29 cellular contexts compared by ENCODE assay signal in the genomic region with DNA sequence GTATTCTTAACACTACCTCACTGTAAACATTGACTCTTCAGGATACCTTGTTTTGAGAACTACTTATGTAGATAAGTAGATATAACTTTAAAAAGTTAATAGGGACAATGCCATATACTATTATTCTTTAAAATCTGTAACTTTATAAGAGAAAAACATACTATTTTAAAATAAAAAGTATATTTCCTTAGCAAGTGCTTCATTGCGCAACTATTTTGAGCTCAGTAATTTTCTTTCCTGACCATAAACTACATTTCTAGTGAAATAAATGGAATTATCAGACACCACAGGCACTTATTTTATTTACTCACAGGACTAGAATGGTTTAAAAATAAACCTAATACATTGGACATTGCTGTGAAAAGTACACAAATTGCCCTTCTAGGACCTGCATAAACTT.
"Had no signal": no experiment of that assay in that cellular context is flagged by ENCODE, and none has a peak within 500 bp of the region (broad histone marks: within the 10 kb centered on the region; RNA-seq: fewer than 3 reads in every experiment).

No MANE protein-coding gene starts in this region.

- ATAC-seq: natural killer cell; psoas muscle; right cardiac atrium; sciatic nerve; stimulated activated memory B cell treated with anti-CD40 and anti-IgM and Interleukin-4, amounts not matched to agents 10 μg/mL and 1 μg/mL and 100 μg/mL, for 72 hours; stimulated activated naive CD8-positive, alpha-beta T cell treated with anti-CD3 and anti-CD28 coated beads, Interleukin-15, amount 100 ng/mL, for 72 hours; stimulated activated naive CD8-positive, alpha-beta T cell treated with anti-CD3 and anti-CD28 coated beads, Interleukin-15, Interleukin-2, amounts not matched to agents 100 U/mL and 50 U/mL, for 24 hours had no signal

- DNase-seq: natural killer cell; occipital lobe; ovary; psoas muscle; right cardiac atrium; spleen; stimulated activated CD4-positive, alpha-beta T cell treated with anti-CD3 and anti-CD28 coated beads, Interleukin-12 subunit alpha, Interleukin-12 subunit beta, amount 100 ng/mL, for 4 hours; stimulated activated CD4-positive, alpha-beta T cell treated with anti-CD3 and anti-CD28 coated beads, Interleukin-1b, Interleukin-23, amount 100 ng/mL, for 48 hours; stimulated activated CD4-positive, alpha-beta T cell treated with anti-CD3 and anti-CD28 coated beads, Interleukin-4, amount 100 ng/mL, for 1 hour; stimulated activated CD4-positive, alpha-beta T cell treated with anti-CD3 and anti-CD28 coated beads, Interleukin-4, amount 100 ng/mL, for 4 hours; stimulated activated CD8-positive, alpha-beta memory T cell treated with anti-CD3 and anti-CD28 coated beads, Interleukin-4, amount 100 ng/mL, for 48 hours; stimulated activated naive CD4-positive, alpha-beta T cell; stimulated activated naive CD8-positive, alpha-beta T cell treated with anti-CD3 and anti-CD28 coated beads, Interleukin-15, amount 100 ng/mL, for 72 hours; stimulated activated naive CD8-positive, alpha-beta T cell treated with anti-CD3 and anti-CD28 coated beads, Interleukin-15, Interleukin-2, amounts not matched to agents 100 U/mL and 50 U/mL, for 24 hours; substantia nigra; thyroid gland; trophoblast cell; upper lobe of left lung had no signal

- H3K4me3 ChIP-seq: neural progenitor cell, ovary, psoas muscle, skin epidermis, smooth muscle cell, spleen, suprapubic skin, thoracic aorta, thyroid gland, tibial nerve, upper lobe of left lung, vagina had no signal

- H3K27me3 ChIP-seq: neural progenitor cell, ovary, spleen, suprapubic skin, thyroid gland, tibial nerve, upper lobe of left lung, vagina had no signal

- FAIRE-seq: urothelium cell line had no signal

- H3K36me3 ChIP-seq: neural progenitor cell, ovary, spleen, suprapubic skin, thoracic aorta, thyroid gland, tibial nerve, upper lobe of left lung, vagina had no signal

- H3K4me1 ChIP-seq: neural progenitor cell, parathyroid adenoma, psoas muscle, spleen, suprapubic skin, thyroid gland, tibial nerve, upper lobe of left lung, vagina had no signal

- H2AFZ ChIP-seq: neural progenitor cell, parathyroid adenoma had no signal

- H3K27ac ChIP-seq: neural progenitor cell, ovary, parathyroid adenoma, psoas muscle, skin epidermis, spleen, suprapubic skin, thoracic aorta, thyroid gland, tibial nerve, upper lobe of left lung, vagina had no signal

- H3K4me2 ChIP-seq: neural progenitor cell, smooth muscle cell had no signal

- H3K79me2 ChIP-seq: parathyroid adenoma had no signal

- H3K9me3 ChIP-seq: ovary, psoas muscle, spleen, suprapubic skin, thoracic aorta, thyroid gland, tibial nerve, upper lobe of left lung, vagina had no signal

- H3K9ac ChIP-seq: neural progenitor cell, parathyroid adenoma had no signal
